19 cellular contexts compared by ENCODE assay signal in genomic region chr10:118958559-118958958, GRCh38.
"Had no signal": no experiment of that assay in that cellular context is flagged by ENCODE, and none has a peak within 500 bp of the region (broad histone marks: within the 10 kb centered on the region; RNA-seq: fewer than 3 reads in every experiment).

No MANE protein-coding gene starts in this region.

- DNase-seq: activated B cell treated with CpG ODN at 0.5 μM for 24 hours; activated CD4-positive, alpha-beta T cell treated with anti-CD3 and anti-CD28 coated beads, Interleukin-2, amount 10 ng/mL, durations not matched to agents 7 days and 5 days; activated naive CD4-positive, alpha-beta T cell treated with anti-CD3 and anti-CD28 coated beads for 36 hours; activated naive CD8-positive, alpha-beta T cell treated with anti-CD3 and anti-CD28 coated beads, Interleukin-2, amount 50 U/mL, for 24 hours; activated T-cell treated with anti-CD3 and anti-CD28 coated beads for 4 hours; naive thymus-derived CD8-positive, alpha-beta T cell; T-helper 17 cell had no signal

- FAIRE-seq: frontal cortex, islet of Langerhans, small intestine had no signal

- H3K36me3 ChIP-seq: ascending aorta, breast epithelium, left lung, neutrophil, stomach, thoracic aorta had no signal

- H3K27me3 ChIP-seq: ascending aorta, breast epithelium, left lung, neutrophil, stomach had no signal

- H3K27ac ChIP-seq: ascending aorta, left lung, neutrophil, thoracic aorta had no signal

- H3K9me3 Mint-ChIP-seq: activated B cell treated with CpG ODN at 0.5 μM for 24 hours; activated CD4-positive, alpha-beta T cell treated with anti-CD3 and anti-CD28 coated beads, Interleukin-2, amount 10 ng/mL, durations not matched to agents 7 days and 5 days; activated naive CD4-positive, alpha-beta T cell treated with anti-CD3 and anti-CD28 coated beads for 36 hours; activated naive CD8-positive, alpha-beta T cell treated with anti-CD3 and anti-CD28 coated beads, Interleukin-2, amount 50 U/mL, for 24 hours; activated T-helper 17 cell treated with anti-CD3 and anti-CD28 coated beads, Interleukin-2, amount 50 U/mL, for 72 hours; dendritic cell treated with granulocyte-macrophage colony-stimulating factor and Interleukin-4, amounts not matched to agents 40 ng/mL and 50 ng/mL, for 4 days; memory B cell had no signal

- H3K27ac Mint-ChIP-seq: activated B cell treated with CpG ODN at 0.5 μM for 24 hours; activated CD4-positive, alpha-beta T cell treated with anti-CD3 and anti-CD28 coated beads, Interleukin-2, amount 10 ng/mL, durations not matched to agents 7 days and 5 days; activated naive CD4-positive, alpha-beta T cell treated with anti-CD3 and anti-CD28 coated beads for 36 hours; activated naive CD8-positive, alpha-beta T cell treated with anti-CD3 and anti-CD28 coated beads, Interleukin-2, amount 50 U/mL, for 24 hours; activated T-helper 17 cell treated with anti-CD3 and anti-CD28 coated beads, Interleukin-2, amount 50 U/mL, for 72 hours; dendritic cell treated with granulocyte-macrophage colony-stimulating factor and Interleukin-4, amounts not matched to agents 40 ng/mL and 50 ng/mL, for 4 days; memory B cell; naive thymus-derived CD8-positive, alpha-beta T cell; T-helper 17 cell had no signal

- H3K36me3 Mint-ChIP-seq: memory B cell; naive thymus-derived CD8-positive, alpha-beta T cell had no signal

- H3K4me1 Mint-ChIP-seq: activated B cell treated with CpG ODN at 0.5 μM for 24 hours; activated CD4-positive, alpha-beta T cell treated with anti-CD3 and anti-CD28 coated beads, Interleukin-2, amount 10 ng/mL, durations not matched to agents 7 days and 5 days; activated naive CD8-positive, alpha-beta T cell treated with anti-CD3 and anti-CD28 coated beads, Interleukin-2, amount 50 U/mL, for 24 hours; memory B cell; naive thymus-derived CD8-positive, alpha-beta T cell had no signal

- H3K9me3 ChIP-seq: ascending aorta, breast epithelium, left lung, neutrophil, stomach, thoracic aorta had no signal

- H3K4me3 Mint-ChIP-seq: activated B cell treated with CpG ODN at 0.5 μM for 24 hours; activated CD4-positive, alpha-beta T cell treated with anti-CD3 and anti-CD28 coated beads, Interleukin-2, amount 10 ng/mL, durations not matched to agents 7 days and 5 days; activated naive CD4-positive, alpha-beta T cell treated with anti-CD3 and anti-CD28 coated beads for 36 hours; activated naive CD8-positive, alpha-beta T cell treated with anti-CD3 and anti-CD28 coated beads, Interleukin-2, amount 50 U/mL, for 24 hours; activated T-helper 17 cell treated with anti-CD3 and anti-CD28 coated beads, Interleukin-2, amount 50 U/mL, for 72 hours; dendritic cell treated with granulocyte-macrophage colony-stimulating factor and Interleukin-4, amounts not matched to agents 40 ng/mL and 50 ng/mL, for 4 days; memory B cell; naive thymus-derived CD8-positive, alpha-beta T cell; T-helper 17 cell had no signal

- H3K4me3 ChIP-seq: ascending aorta, breast epithelium, left lung, stomach, thoracic aorta had no signal

- ATAC-seq: activated naive CD8-positive, alpha-beta T cell treated with anti-CD3 and anti-CD28 coated beads, Interleukin-2, amount 50 U/mL, for 24 hours; naive thymus-derived CD8-positive, alpha-beta T cell had no signal
